In the genomic region with DNA sequence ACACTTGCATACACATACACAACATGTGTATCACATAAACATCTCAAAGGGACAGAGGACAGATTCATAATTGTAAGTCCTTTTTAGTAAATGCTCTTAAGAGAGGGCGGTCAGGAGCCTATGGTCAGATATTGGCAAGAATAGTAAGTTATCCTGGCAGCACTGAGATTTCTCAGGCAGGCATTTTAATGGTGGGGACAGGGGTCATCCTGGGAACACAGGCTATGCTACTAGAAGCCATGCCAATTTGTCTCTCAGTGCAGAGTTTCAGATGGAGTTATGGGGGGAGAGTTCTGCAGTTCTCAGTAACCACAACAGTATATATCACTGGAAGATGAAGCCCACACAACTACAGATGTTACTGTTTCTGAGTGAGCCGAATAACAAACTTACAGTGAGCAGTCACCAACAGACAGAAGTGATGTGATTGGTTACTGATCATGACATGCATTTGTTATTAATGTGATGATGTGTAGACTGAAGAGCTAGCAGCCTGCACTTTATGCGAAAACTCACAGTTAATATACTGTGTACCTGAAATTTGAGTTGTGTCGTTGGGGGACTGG, we compare ENCODE assay signal across 9 cellular contexts. TPM values are rescaled to one million over a fixed set of nuclear protein-coding genes. Genes with fewer than 3 reads are reported as not detected.
A peak's percentile ranks its signal among the peaks of the same experiment; 100 is the strongest.
DNase-seq lines count a peak whose midpoint lies in the region; ATAC-seq and TF ChIP-seq lines count a peak whose summit lies in the region.
"Had no signal": no experiment of that assay in that cellular context is flagged by ENCODE, and none has a peak within 500 bp of the region (broad histone marks: within the 10 kb centered on the region; RNA-seq: fewer than 3 reads in every experiment).

No MANE protein-coding gene starts in this region.

- peaks cover 46% of the 10 kb centered on the region for H3K4me1 Mint-ChIP-seq in activated CD4-positive, alpha-beta memory T cell treated with anti-CD3 and anti-CD28 coated beads for 36 hours (ENCODE audit: low read depth)
- peaks cover 34% of the 10 kb centered on the region for H3K4me1 Mint-ChIP-seq in nephron progenitor cell

- peak overlapping the region; percentile 96 for H3K27ac Mint-ChIP-seq in activated CD4-positive, alpha-beta memory T cell treated with anti-CD3 and anti-CD28 coated beads for 36 hours
- no peak overlapping the region for H3K27ac Mint-ChIP-seq in nephron progenitor cell

- peak overlapping the region; percentile 74 for H3K4me3 Mint-ChIP-seq in activated CD4-positive, alpha-beta memory T cell treated with anti-CD3 and anti-CD28 coated beads for 36 hours
- H3K4me3 Mint-ChIP-seq in nephron progenitor cell = peak overlapping the region; percentile 42

- no peak for TF ChIP-seq CTCF in nephron progenitor cell (IDR thresholded peaks at IDR 0.05)

- POLR2A ChIA-PET in activated CD4-positive, alpha-beta memory T cell treated with anti-CD3 and anti-CD28 coated beads for 36 hours (lab: Charles Lee) = no interaction called here

- H3K9me3 Mint-ChIP-seq in activated CD4-positive, alpha-beta memory T cell treated with anti-CD3 and anti-CD28 coated beads for 36 hours = no peaks in the 10 kb centered on the region
- peaks cover 4% of the 10 kb centered on the region for H3K9me3 Mint-ChIP-seq in nephron progenitor cell

- H3K27me3 Mint-ChIP-seq in activated CD4-positive, alpha-beta memory T cell treated with anti-CD3 and anti-CD28 coated beads for 36 hours = no peaks in the 10 kb centered on the region
- H3K27me3 Mint-ChIP-seq in nephron progenitor cell (ENCODE audit: low read depth, poor library complexity) = peaks cover 4% of the 10 kb centered on the region

- ATAC-seq in GM18519 (IDR thresholded peaks at IDR 0.05; ENCODE audit: low FRiP score, unreplicated experiment) (peak; percentile 48), HG02678 (IDR thresholded peaks at IDR 0.05; ENCODE audit: unreplicated experiment) (peak; percentile 23), HG03280 (IDR thresholded peaks at IDR 0.05; ENCODE audit: unreplicated experiment) (no peak)

- DNase-seq in activated CD4-positive, alpha-beta memory T cell treated with anti-CD3 and anti-CD28 coated beads for 36 hours = peak; percentile 26
- DNase-seq in nephron progenitor cell = no peak
- no peak for DNase-seq in activated gamma-delta T cell (lab: John Stamatoyannopoulos, UW)
- no peak for DNase-seq in COLO668 (lab: John Stamatoyannopoulos, UW; ENCODE audit: unreplicated experiment)
- DNase-seq in cerebellar cortex (ENCODE audit: low spot score) = no peak
- DNase-seq: activated gamma-delta T cell treated with Interleukin-2 at 50 U/mL for 16 hours had no signal

- intact Hi-C loops in activated CD4-positive, alpha-beta memory T cell treated with anti-CD3 and anti-CD28 coated beads for 36 hours (cut with micrococcal nuclease) = no loop called here

- peaks cover 8% of the 10 kb centered on the region for H3K36me3 Mint-ChIP-seq in activated CD4-positive, alpha-beta memory T cell treated with anti-CD3 and anti-CD28 coated beads for 36 hours
- peaks cover 3% of the 10 kb centered on the region for H3K36me3 Mint-ChIP-seq in nephron progenitor cell (ENCODE audit: low read depth)

- CTCF ChIA-PET in activated CD4-positive, alpha-beta memory T cell treated with anti-CD3 and anti-CD28 coated beads for 36 hours (lab: Charles Lee) = interaction anchor here (1.5 kb wide), 1 partner anchor 11 kb away, joined by 4 read pairs; no protein-coding TSS in a partner anchor

RNA-seq across cellular contexts. Expression of gene ZNF487, which starts 16.4 kb away (rescaled TPM):
- 1 to 10 TPM; 2.2 to 2.6 TPM for total RNA-seq in activated CD4-positive, alpha-beta memory T cell treated with anti-CD3 and anti-CD28 coated beads for 36 hours

RNA-seq across cellular contexts. Expression of gene HNRNPF, which starts 44.4 kb away (rescaled TPM):
- 100 to 1,000 TPM; 504 to 518 TPM for total RNA-seq in activated CD4-positive, alpha-beta memory T cell treated with anti-CD3 and anti-CD28 coated beads for 36 hours
